In the genomic region with DNA sequence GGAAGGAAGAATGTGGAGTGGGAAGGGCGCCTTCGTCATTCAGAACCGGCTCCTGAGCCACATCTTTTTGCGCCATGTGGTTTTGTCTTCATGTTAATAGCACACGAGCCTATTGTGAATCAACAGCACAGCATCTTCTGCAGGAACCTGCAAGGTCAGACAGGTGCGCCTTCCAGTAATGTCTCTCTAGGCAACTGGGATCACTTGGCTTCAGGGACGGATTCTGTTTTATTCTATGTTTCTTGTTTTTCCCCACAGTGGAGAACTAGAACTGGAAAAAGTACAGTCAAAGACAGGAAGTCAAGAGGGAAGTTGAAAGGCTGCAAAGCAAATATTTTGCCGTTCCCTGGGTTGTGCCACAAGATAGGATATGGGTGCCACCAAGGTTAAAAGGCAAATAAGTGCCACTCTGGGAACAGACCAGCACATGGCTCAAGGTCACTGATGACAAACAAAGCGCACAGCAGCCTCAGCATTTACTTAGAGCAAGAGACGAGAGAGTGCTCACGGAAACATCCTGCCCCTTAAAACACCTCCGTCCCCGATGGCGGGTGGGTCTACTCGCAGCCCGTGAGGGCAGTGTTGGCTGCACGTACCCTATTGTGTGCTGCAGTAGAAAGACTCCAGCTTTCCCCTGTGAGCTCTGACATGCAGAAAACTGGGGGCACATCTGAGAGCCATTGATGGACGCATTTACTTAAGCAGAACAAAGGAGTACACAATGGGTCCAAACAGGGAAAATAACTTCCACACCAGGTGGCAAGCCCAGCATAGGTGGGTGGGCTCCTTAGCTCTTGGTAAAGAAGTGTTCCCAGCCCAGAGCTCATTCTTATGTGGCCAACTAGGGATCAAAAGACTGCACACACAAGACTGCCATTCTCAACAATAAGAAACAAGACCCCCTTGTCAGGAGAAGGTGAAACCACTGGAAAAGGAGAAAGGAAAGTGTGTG, we compare ENCODE assay signal across 1 cellular context.
TF ChIP-seq lines count a peak whose summit lies in the region.

No MANE protein-coding gene starts in this region.

TF ChIP-seq in HepG2, 621 proteins besides CTCF, POLR2A, EP300 and RAD21 (continued from another document and continues in another):
- TF ChIP-seq, protein P1, sequence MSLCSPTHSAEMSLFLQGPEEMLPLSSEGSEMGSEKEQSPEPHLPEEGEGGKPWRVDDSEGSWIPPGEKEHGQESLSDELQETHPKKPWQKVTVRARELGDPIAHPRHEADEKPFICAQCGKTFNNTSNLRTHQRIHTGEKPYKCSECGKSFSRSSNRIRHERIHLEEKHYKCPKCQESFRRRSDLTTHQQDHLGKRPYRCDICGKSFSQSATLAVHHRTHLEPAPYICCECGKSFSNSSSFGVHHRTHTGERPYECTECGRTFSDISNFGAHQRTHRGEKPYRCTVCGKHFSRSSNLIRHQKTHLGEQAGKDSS (CRISPR knock-in tag; IDR thresholded peaks at IDR 0.05; ENCODE audit: borderline replicate concordance, low read depth) = 0 out of 2 replicates have a peak, but pooled peaks have one; percentile 52
- TF ChIP-seq, protein P2, sequence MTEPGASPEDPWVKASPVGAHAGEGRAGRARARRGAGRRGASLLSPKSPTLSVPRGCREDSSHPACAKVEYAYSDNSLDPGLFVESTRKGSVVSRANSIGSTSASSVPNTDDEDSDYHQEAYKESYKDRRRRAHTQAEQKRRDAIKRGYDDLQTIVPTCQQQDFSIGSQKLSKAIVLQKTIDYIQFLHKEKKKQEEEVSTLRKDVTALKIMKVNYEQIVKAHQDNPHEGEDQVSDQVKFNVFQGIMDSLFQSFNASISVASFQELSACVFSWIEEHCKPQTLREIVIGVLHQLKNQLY (CRISPR knock-in tag; IDR thresholded peaks at IDR 0.05) = no peak
- TF ChIP-seq NFRKB (IDR thresholded peaks at IDR 0.05) (no peak), KMT2B (CRISPR knock-in tag; IDR thresholded peaks at IDR 0.05) (no peak), KDM4B (CRISPR knock-in tag; IDR thresholded peaks at IDR 0.05) (no peak), ZBTB7B (CRISPR knock-in tag; IDR thresholded peaks at IDR 0.05) (no peak), ZNF460 (CRISPR knock-in tag; IDR thresholded peaks at IDR 0.05; ENCODE audit: borderline replicate concordance) (no peak), KAT7 (CRISPR knock-in tag; IDR thresholded peaks at IDR 0.05; ENCODE audit: borderline replicate concordance) (no peak), ZNF12 (CRISPR knock-in tag; IDR thresholded peaks at IDR 0.05) (no peak), ZNF878 (CRISPR knock-in tag; IDR thresholded peaks at IDR 0.05) (0 out of 2 replicates have a peak, but pooled peaks have one; percentile 50), CEBPG (CRISPR knock-in tag; IDR thresholded peaks at IDR 0.05) (no peak), RAD51 (IDR thresholded peaks at IDR 0.05; ENCODE audit: borderline replicate concordance) (no peak), WIZ (CRISPR knock-in tag; IDR thresholded peaks at IDR 0.05) (no peak), FOXK2 (IDR thresholded peaks at IDR 0.05) (no peak), JUND (CRISPR knock-in tag; IDR thresholded peaks at IDR 0.05) (no peak), IRX3 (CRISPR knock-in tag; IDR thresholded peaks at IDR 0.05; ENCODE audit: borderline replicate concordance, low read depth) (no peak), ZNF34 (CRISPR knock-in tag; IDR thresholded peaks at IDR 0.05; ENCODE audit: borderline replicate concordance) (no peak; the same call in 1 of the 2 replicates), ELF3 (CRISPR knock-in tag; IDR thresholded peaks at IDR 0.05) (peak; percentile 50; the same call in 1 of the 2 replicates), ZFP1 (CRISPR knock-in tag; IDR thresholded peaks at IDR 0.05) (no peak), RNF2 (conservative IDR thresholded peaks at IDR 0.05; ENCODE audit: low read depth) (no peak), NPAS2 (CRISPR knock-in tag; IDR thresholded peaks at IDR 0.05; ENCODE audit: borderline replicate concordance) (no peak), ZNF33B (CRISPR knock-in tag; IDR thresholded peaks at IDR 0.05) (no peak), MEIS2 (CRISPR knock-in tag; IDR thresholded peaks at IDR 0.05) (peak; percentile 32; the same call in 1 of the 2 replicates), IKZF4 (CRISPR knock-in tag; IDR thresholded peaks at IDR 0.05; ENCODE audit: borderline replicate concordance, low read depth, not compliant biosample characterization) (no peak), ZNF557 (CRISPR knock-in tag; IDR thresholded peaks at IDR 0.05) (0 out of 2 replicates have a peak, but pooled peaks have one; percentile 22), ZNF552 (CRISPR knock-in tag; IDR thresholded peaks at IDR 0.05; ENCODE audit: borderline replicate concordance) (no peak), GFI1 (CRISPR knock-in tag; IDR thresholded peaks at IDR 0.05; ENCODE audit: borderline replicate concordance) (0 out of 2 replicates have a peak, but pooled peaks have one; percentile 26), ZNF326 (CRISPR knock-in tag; IDR thresholded peaks at IDR 0.05; ENCODE audit: borderline replicate concordance) (no peak), ZNF331 (CRISPR knock-in tag; IDR thresholded peaks at IDR 0.05) (peak; percentile 39; the same call in 1 of the 2 replicates), SCMH1 (CRISPR knock-in tag; IDR thresholded peaks at IDR 0.05; ENCODE audit: borderline replicate concordance) (no peak), ZNF205 (CRISPR knock-in tag; IDR thresholded peaks at IDR 0.05) (no peak), BHLHE40 (IDR thresholded peaks at IDR 0.05; ENCODE audit: low read length) (peak; percentile 31), POLR2AphosphoS5 (IDR thresholded peaks at IDR 0.05; ENCODE audit: low read depth, low read length) (no peak), ZNF619 (CRISPR knock-in tag; IDR thresholded peaks at IDR 0.05) (no peak)
- TF ChIP-seq, protein P3, sequence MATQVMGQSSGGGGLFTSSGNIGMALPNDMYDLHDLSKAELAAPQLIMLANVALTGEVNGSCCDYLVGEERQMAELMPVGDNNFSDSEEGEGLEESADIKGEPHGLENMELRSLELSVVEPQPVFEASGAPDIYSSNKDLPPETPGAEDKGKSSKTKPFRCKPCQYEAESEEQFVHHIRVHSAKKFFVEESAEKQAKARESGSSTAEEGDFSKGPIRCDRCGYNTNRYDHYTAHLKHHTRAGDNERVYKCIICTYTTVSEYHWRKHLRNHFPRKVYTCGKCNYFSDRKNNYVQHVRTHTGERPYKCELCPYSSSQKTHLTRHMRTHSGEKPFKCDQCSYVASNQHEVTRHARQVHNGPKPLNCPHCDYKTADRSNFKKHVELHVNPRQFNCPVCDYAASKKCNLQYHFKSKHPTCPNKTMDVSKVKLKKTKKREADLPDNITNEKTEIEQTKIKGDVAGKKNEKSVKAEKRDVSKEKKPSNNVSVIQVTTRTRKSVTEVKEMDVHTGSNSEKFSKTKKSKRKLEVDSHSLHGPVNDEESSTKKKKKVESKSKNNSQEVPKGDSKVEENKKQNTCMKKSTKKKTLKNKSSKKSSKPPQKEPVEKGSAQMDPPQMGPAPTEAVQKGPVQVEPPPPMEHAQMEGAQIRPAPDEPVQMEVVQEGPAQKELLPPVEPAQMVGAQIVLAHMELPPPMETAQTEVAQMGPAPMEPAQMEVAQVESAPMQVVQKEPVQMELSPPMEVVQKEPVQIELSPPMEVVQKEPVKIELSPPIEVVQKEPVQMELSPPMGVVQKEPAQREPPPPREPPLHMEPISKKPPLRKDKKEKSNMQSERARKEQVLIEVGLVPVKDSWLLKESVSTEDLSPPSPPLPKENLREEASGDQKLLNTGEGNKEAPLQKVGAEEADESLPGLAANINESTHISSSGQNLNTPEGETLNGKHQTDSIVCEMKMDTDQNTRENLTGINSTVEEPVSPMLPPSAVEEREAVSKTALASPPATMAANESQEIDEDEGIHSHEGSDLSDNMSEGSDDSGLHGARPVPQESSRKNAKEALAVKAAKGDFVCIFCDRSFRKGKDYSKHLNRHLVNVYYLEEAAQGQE (IDR thresholded peaks at IDR 0.05; ENCODE audit: borderline replicate concordance in 1 of 2, low read depth in 1 of 2, low read length in 2 of 2) = no peak; a peak in 1 of 4 replicates
- TF ChIP-seq, protein P4, sequence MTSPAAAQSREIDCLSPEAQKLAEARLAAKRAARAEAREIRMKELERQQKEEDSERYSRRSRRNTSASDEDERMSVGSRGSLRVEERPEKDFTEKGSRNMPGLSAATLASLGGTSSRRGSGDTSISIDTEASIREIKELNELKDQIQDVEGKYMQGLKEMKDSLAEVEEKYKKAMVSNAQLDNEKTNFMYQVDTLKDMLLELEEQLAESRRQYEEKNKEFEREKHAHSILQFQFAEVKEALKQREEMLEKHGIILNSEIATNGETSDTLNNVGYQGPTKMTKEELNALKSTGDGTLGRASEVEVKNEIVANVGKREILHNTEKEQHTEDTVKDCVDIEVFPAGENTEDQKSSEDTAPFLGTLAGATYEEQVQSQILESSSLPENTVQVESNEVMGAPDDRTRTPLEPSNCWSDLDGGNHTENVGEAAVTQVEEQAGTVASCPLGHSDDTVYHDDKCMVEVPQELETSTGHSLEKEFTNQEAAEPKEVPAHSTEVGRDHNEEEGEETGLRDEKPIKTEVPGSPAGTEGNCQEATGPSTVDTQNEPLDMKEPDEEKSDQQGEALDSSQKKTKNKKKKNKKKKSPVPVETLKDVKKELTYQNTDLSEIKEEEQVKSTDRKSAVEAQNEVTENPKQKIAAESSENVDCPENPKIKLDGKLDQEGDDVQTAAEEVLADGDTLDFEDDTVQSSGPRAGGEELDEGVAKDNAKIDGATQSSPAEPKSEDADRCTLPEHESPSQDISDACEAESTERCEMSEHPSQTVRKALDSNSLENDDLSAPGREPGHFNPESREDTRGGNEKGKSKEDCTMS (CRISPR knock-in tag; conservative IDR thresholded peaks at IDR 0.05) = no peak
- TF ChIP-seq, protein P5, sequence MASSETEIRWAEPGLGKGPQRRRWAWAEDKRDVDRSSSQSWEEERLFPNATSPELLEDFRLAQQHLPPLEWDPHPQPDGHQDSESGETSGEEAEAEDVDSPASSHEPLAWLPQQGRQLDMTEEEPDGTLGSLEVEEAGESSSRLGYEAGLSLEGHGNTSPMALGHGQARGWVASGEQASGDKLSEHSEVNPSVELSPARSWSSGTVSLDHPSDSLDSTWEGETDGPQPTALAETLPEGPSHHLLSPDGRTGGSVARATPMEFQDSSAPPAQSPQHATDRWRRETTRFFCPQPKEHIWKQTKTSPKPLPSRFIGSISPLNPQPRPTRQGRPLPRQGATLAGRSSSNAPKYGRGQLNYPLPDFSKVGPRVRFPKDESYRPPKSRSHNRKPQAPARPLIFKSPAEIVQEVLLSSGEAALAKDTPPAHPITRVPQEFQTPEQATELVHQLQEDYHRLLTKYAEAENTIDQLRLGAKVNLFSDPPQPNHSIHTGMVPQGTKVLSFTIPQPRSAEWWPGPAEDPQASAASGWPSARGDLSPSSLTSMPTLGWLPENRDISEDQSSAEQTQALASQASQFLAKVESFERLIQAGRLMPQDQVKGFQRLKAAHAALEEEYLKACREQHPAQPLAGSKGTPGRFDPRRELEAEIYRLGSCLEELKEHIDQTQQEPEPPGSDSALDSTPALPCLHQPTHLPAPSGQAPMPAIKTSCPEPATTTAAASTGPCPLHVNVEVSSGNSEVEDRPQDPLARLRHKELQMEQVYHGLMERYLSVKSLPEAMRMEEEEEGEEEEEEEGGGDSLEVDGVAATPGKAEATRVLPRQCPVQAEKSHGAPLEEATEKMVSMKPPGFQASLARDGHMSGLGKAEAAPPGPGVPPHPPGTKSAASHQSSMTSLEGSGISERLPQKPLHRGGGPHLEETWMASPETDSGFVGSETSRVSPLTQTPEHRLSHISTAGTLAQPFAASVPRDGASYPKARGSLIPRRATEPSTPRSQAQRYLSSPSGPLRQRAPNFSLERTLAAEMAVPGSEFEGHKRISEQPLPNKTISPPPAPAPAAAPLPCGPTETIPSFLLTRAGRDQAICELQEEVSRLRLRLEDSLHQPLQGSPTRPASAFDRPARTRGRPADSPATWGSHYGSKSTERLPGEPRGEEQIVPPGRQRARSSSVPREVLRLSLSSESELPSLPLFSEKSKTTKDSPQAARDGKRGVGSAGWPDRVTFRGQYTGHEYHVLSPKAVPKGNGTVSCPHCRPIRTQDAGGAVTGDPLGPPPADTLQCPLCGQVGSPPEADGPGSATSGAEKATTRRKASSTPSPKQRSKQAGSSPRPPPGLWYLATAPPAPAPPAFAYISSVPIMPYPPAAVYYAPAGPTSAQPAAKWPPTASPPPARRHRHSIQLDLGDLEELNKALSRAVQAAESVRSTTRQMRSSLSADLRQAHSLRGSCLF (CRISPR knock-in tag; IDR thresholded peaks at IDR 0.05; ENCODE audit: borderline replicate concordance) = no peak
- TF ChIP-seq, protein P6, sequence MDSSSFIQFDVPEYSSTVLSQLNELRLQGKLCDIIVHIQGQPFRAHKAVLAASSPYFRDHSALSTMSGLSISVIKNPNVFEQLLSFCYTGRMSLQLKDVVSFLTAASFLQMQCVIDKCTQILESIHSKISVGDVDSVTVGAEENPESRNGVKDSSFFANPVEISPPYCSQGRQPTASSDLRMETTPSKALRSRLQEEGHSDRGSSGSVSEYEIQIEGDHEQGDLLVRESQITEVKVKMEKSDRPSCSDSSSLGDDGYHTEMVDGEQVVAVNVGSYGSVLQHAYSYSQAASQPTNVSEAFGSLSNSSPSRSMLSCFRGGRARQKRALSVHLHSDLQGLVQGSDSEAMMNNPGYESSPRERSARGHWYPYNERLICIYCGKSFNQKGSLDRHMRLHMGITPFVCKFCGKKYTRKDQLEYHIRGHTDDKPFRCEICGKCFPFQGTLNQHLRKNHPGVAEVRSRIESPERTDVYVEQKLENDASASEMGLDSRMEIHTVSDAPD (CRISPR knock-in tag; IDR thresholded peaks at IDR 0.05) = no peak
- TF ChIP-seq, protein P7, sequence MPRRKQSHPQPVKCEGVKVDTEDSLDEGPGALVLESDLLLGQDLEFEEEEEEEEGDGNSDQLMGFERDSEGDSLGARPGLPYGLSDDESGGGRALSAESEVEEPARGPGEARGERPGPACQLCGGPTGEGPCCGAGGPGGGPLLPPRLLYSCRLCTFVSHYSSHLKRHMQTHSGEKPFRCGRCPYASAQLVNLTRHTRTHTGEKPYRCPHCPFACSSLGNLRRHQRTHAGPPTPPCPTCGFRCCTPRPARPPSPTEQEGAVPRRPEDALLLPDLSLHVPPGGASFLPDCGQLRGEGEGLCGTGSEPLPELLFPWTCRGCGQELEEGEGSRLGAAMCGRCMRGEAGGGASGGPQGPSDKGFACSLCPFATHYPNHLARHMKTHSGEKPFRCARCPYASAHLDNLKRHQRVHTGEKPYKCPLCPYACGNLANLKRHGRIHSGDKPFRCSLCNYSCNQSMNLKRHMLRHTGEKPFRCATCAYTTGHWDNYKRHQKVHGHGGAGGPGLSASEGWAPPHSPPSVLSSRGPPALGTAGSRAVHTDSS (CRISPR knock-in tag; conservative IDR thresholded peaks at IDR 0.05) = no peak
- TF ChIP-seq, protein P8, sequence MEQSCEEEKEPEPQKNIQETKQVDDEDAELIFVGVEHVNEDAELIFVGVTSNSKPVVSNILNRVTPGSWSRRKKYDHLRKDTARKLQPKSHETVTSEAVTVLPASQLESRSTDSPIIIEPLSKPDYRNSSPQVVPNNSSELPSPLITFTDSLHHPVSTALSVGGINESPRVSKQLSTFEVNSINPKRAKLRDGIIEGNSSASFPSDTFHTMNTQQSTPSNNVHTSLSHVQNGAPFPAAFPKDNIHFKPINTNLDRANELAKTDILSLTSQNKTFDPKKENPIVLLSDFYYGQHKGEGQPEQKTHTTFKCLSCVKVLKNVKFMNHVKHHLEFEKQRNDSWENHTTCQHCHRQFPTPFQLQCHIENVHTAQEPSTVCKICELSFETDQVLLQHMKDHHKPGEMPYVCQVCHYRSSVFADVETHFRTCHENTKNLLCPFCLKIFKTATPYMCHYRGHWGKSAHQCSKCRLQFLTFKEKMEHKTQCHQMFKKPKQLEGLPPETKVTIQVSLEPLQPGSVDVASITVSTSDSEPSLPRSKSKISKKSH (CRISPR knock-in tag; IDR thresholded peaks at IDR 0.05; ENCODE audit: borderline replicate concordance) = no peak
